17 cellular contexts compared by ENCODE assay signal in genomic region chr7:370775-371118, GRCh38.
DNase-seq lines count a peak whose midpoint lies in the region; TF ChIP-seq lines count a peak whose summit lies in the region.
"Had no signal": no experiment of that assay in that cellular context is flagged by ENCODE, and none has a peak within 500 bp of the region (broad histone marks: within the 10 kb centered on the region; RNA-seq: fewer than 3 reads in every experiment).

No MANE protein-coding gene starts in this region.

- intact Hi-C loops in breast epithelium (cut with DNase I; ENCODE audit: low total_unique reads) (no loop called here), MCF 10A (cut with micrococcal nuclease) (no loop called here), prostate gland (cut with DNase I) (no loop called here)

- no peak overlapping the region for H3K4me3 Mint-ChIP-seq in MCF 10A (ENCODE audit: unreplicated experiment)
- H3K4me3 Mint-ChIP-seq in activated naive CD4-positive, alpha-beta T cell treated with anti-CD3 and anti-CD28 coated beads, Interleukin-2, amount 10 ng/mL, durations not matched to agents 7 days and 5 days, result no peak overlapping the region
- no peak overlapping the region for H3K4me3 Mint-ChIP-seq in mesothelial cell of epicardium
- H3K4me3 Mint-ChIP-seq: CD4-positive, alpha-beta memory T cell; GM23338 had no signal

- no peaks in the 10 kb centered on the region for H3K79me2 ChIP-seq in hepatocyte

- H3K27ac ChIP-seq in breast epithelium (peak overlapping the region; percentile 83 to 90), HEK293 (ENCODE audit: extremely low read depth, low read depth, low read length) (no peak overlapping the region), hepatocyte (peak overlapping the region; percentile 77), prostate gland (peak overlapping the region; percentile 27 to 64)
- H3K27ac ChIP-seq: SJCRH30 had no signal

- no peak overlapping the region for H3K4me2 ChIP-seq in hepatocyte
- H3K4me2 ChIP-seq: GM23338 had no signal

- TF ChIP-seq CTCF in breast epithelium (IDR thresholded peaks at IDR 0.05) (no peak), MCF 10A (IDR thresholded peaks at IDR 0.05; ENCODE audit: unreplicated experiment) (no peak), HEK293 (tag by site-specific recombination; IDR thresholded peaks at IDR 0.05) (no peak), hepatocyte (IDR thresholded peaks at IDR 0.05; ENCODE audit: poor library complexity) (no peak), prostate gland (IDR thresholded peaks at IDR 0.05) (no peak), mesothelial cell of epicardium (IDR thresholded peaks at IDR 0.05; ENCODE audit: unreplicated experiment) (no peak)

- H4K20me1 ChIP-seq in hepatocyte (ENCODE audit: insufficient read depth, poor library complexity, severe bottlenecking), result no peaks in the 10 kb centered on the region

- H3K27ac Mint-ChIP-seq in MCF 10A (ENCODE audit: low read depth, unreplicated experiment) (no peak overlapping the region), mesothelial cell of epicardium (no peak overlapping the region)
- H3K27ac Mint-ChIP-seq in activated naive CD4-positive, alpha-beta T cell treated with anti-CD3 and anti-CD28 coated beads, Interleukin-2, amount 10 ng/mL, durations not matched to agents 7 days and 5 days, result no peak overlapping the region
- H3K27ac Mint-ChIP-seq: CD4-positive, alpha-beta memory T cell; GM23338 had no signal

- H3K36me3 ChIP-seq in breast epithelium, result no peaks in the 10 kb centered on the region
- H3K36me3 ChIP-seq in HEK293 (ENCODE audit: control insufficient read depth in 2 of 2, insufficient read depth in 1 of 2, low read length in 2 of 2), result no peaks in the 10 kb centered on the region
- H3K36me3 ChIP-seq in hepatocyte (replicated peaks; ENCODE audit: insufficient read depth, low read depth), result no peaks in the 10 kb centered on the region
- H3K36me3 ChIP-seq in prostate gland, result no peaks in the 10 kb centered on the region
- H3K36me3 ChIP-seq: SJCRH30 had no signal

- POLR2A ChIA-PET in MCF 10A (lab: Yijun Ruan, JAX), result no interaction called here
- POLR2A ChIA-PET in HEK293 (lab: Yijun Ruan, JAX), result no interaction called here

- H3K27me3 Mint-ChIP-seq in MCF 10A (ENCODE audit: insufficient read depth, unreplicated experiment), result peaks cover 22% of the 10 kb centered on the region
- H3K27me3 Mint-ChIP-seq in activated naive CD4-positive, alpha-beta T cell treated with anti-CD3 and anti-CD28 coated beads, Interleukin-2, amount 10 ng/mL, durations not matched to agents 7 days and 5 days, result peaks cover 19% of the 10 kb centered on the region
- no peaks in the 10 kb centered on the region for H3K27me3 Mint-ChIP-seq in mesothelial cell of epicardium (ENCODE audit: low read depth)
- H3K27me3 Mint-ChIP-seq: CD4-positive, alpha-beta memory T cell had no signal

- H3K9me3 Mint-ChIP-seq in MCF 10A (ENCODE audit: unreplicated experiment) (no peaks in the 10 kb centered on the region), mesothelial cell of epicardium (no peaks in the 10 kb centered on the region)
- H3K9me3 Mint-ChIP-seq in activated naive CD4-positive, alpha-beta T cell treated with anti-CD3 and anti-CD28 coated beads, Interleukin-2, amount 10 ng/mL, durations not matched to agents 7 days and 5 days, result no peaks in the 10 kb centered on the region
- H3K9me3 Mint-ChIP-seq: CD4-positive, alpha-beta memory T cell; GM23338 had no signal

- H3K36me3 Mint-ChIP-seq in MCF 10A (ENCODE audit: insufficient read depth, unreplicated experiment), result no peaks in the 10 kb centered on the region
- H3K36me3 Mint-ChIP-seq in activated naive CD4-positive, alpha-beta T cell treated with anti-CD3 and anti-CD28 coated beads, Interleukin-2, amount 10 ng/mL, durations not matched to agents 7 days and 5 days, result no peaks in the 10 kb centered on the region
- no peaks in the 10 kb centered on the region for H3K36me3 Mint-ChIP-seq in mesothelial cell of epicardium
- H3K36me3 Mint-ChIP-seq: CD4-positive, alpha-beta memory T cell had no signal

- H3K4me1 ChIP-seq in breast epithelium, result peaks cover 5% of the 10 kb centered on the region in 2 donors
- no peaks in the 10 kb centered on the region for H3K4me1 ChIP-seq in HEK293 (ENCODE audit: control insufficient read depth, insufficient read depth, low read length)
- peaks cover 47% of the 10 kb centered on the region for H3K4me1 ChIP-seq in hepatocyte (ENCODE audit: insufficient read depth)
- H3K4me1 ChIP-seq in prostate gland (replicated peaks), result no peaks in the 10 kb centered on the region
- H3K4me1 ChIP-seq: SJCRH30 had no signal

- no TSS peak for BruUV-seq in MCF 10A (replicated peaks; lab: Mats Ljungman, UMichigan)

- CTCF ChIA-PET in MCF 10A (lab: Yijun Ruan, JAX), result no interaction called here
- CTCF ChIA-PET in HEK293 (lab: Yijun Ruan, JAX), result no interaction called here
- CTCF ChIA-PET in activated naive CD4-positive, alpha-beta T cell treated with anti-CD3 and anti-CD28 coated beads, Interleukin-2, amount 10 ng/mL, durations not matched to agents 7 days and 5 days (lab: Charles Lee), result no interaction called here

- 92% methylated on average over 10 of the region's 10 CpGs for WGBS in hepatocyte (ENCODE audit: low lambda C conversion rate, missing lambda C conversion rate)
- WGBS in prostate gland, result 96% methylated on average over 4 of the region's 10 CpGs

- no peak overlapping the region for H3K4me3 ChIP-seq in breast epithelium
- H3K4me3 ChIP-seq in HEK293 (ENCODE audit: low read depth, low read length), result no peak overlapping the region
- no peak overlapping the region for H3K4me3 ChIP-seq in hepatocyte
- H3K4me3 ChIP-seq in prostate gland, result no peak overlapping the region
- H3K4me3 ChIP-seq: GM23338, SJCRH30 had no signal

- peaks cover 6% of the 10 kb centered on the region for H3K4me1 Mint-ChIP-seq in MCF 10A (ENCODE audit: insufficient read depth, unreplicated experiment)
- H3K4me1 Mint-ChIP-seq in activated naive CD4-positive, alpha-beta T cell treated with anti-CD3 and anti-CD28 coated beads, Interleukin-2, amount 10 ng/mL, durations not matched to agents 7 days and 5 days, result peaks cover 15% of the 10 kb centered on the region
- H3K4me1 Mint-ChIP-seq in mesothelial cell of epicardium, result peaks cover 58% of the 10 kb centered on the region

- no peaks in the 10 kb centered on the region for H3K9me2 ChIP-seq in hepatocyte (replicated peaks; ENCODE audit: insufficient read depth)

- no peak for TF ChIP-seq POLR2A in breast epithelium (IDR thresholded peaks at IDR 0.05)
- TF ChIP-seq POLR2A in prostate gland (IDR thresholded peaks at IDR 0.05), result no peak

- H3K9me3 ChIP-seq in breast epithelium (no peaks in the 10 kb centered on the region), HEK293 (ENCODE audit: control insufficient read depth, insufficient read depth, low read depth, low read length) (no peaks in the 10 kb centered on the region), hepatocyte (ENCODE audit: low read depth) (no peaks in the 10 kb centered on the region), prostate gland (no peaks in the 10 kb centered on the region)
- H3K9me3 ChIP-seq: SJCRH30 had no signal

- peak in 1 of 2 donors; percentile 10 for DNase-seq in breast epithelium (ENCODE audit: low spot score in 2 of 2)
- no peak for DNase-seq in MCF 10A (ENCODE audit: unreplicated experiment)
- no peak for DNase-seq in hepatocyte (ENCODE audit: low spot score)
- DNase-seq in prostate gland (ENCODE audit: low spot score), result no peak
- DNase-seq in activated naive CD4-positive, alpha-beta T cell treated with anti-CD3 and anti-CD28 coated beads, Interleukin-2, amount 10 ng/mL, durations not matched to agents 7 days and 5 days, result no peak
- no peak for DNase-seq in mesothelial cell of epicardium (ENCODE audit: low spot score in 2 of 2, unreplicated experiment in 2 of 2)
- DNase-seq: KG1, MV-4-11, NCI-H1417 treated with DMSO at 0.1 percent for 48 hours, NCI-H1930, NCI-H226, NCI-H524, NCI-H82, SJCRH30 had no signal

- H3K27me3 ChIP-seq in breast epithelium (peaks cover 0 to 17% of the 10 kb centered on the region in 2 donors), hepatocyte (no peaks in the 10 kb centered on the region), prostate gland (replicated peaks; ENCODE audit: insufficient read depth) (no peaks in the 10 kb centered on the region)
- H3K27me3 ChIP-seq: SJCRH30 had no signal

- H2AFZ ChIP-seq in hepatocyte, result no peak overlapping the region
- H2AFZ ChIP-seq: GM23338 had no signal

TF ChIP-seq in HEK293, 187 proteins besides CTCF, POLR2A, EP300 and RAD21 (continues in another document):
- TF ChIP-seq ZBTB21 (tag by site-specific recombination; IDR thresholded peaks at IDR 0.05), result no peak
- no peak for TF ChIP-seq ZNF140 (tag by site-specific recombination; IDR thresholded peaks at IDR 0.05)
- no peak for TF ChIP-seq ZNF416 (tag by site-specific recombination; IDR thresholded peaks at IDR 0.05)
- TF ChIP-seq HOXA7 (CRISPR knock-in tag; IDR thresholded peaks at IDR 0.05; ENCODE audit: borderline replicate concordance), result no peak
- TF ChIP-seq ZBTB11 (tag by site-specific recombination; conservative IDR thresholded peaks at IDR 0.05; ENCODE audit: low read depth), result no peak
- no peak for TF ChIP-seq ZSCAN16 (tag by site-specific recombination; IDR thresholded peaks at IDR 0.05)
- TF ChIP-seq TCF7L2 (IDR thresholded peaks at IDR 0.05; ENCODE audit: borderline replicate concordance, low read depth, low read length), result no peak
